In genomic region chr14:69625299-69626131, GRCh38 we compare ENCODE assay signal across 8 cellular contexts. TPM values are rescaled to one million over a fixed set of nuclear protein-coding genes. Genes with fewer than 3 reads are reported as not detected.
DNase-seq lines count a peak whose midpoint lies in the region; ATAC-seq and TF ChIP-seq lines count a peak whose summit lies in the region.

No MANE protein-coding gene starts in this region.

- intact Hi-C loops in dorsolateral prefrontal cortex (cut with DNase I): no loop called here

- H3K9me3 Mint-ChIP-seq in activated CD4-positive, alpha-beta T cell treated with anti-CD3 and anti-CD28 coated beads, Interleukin-2, amount 10 ng/mL, durations not matched to agents 7 days and 5 days: no peaks in the 10 kb centered on the region
- no peaks in the 10 kb centered on the region for H3K9me3 Mint-ChIP-seq in neural progenitor cell

- TF ChIP-seq EP300 in tibial nerve (IDR thresholded peaks at IDR 0.05): peak in 1 of 2 donors; percentile 47

- H3K9me3 ChIP-seq in neutrophil (no peaks in the 10 kb centered on the region), tibial nerve (no peaks in the 10 kb centered on the region), neural progenitor cell (ENCODE audit: low read depth) (no peaks in the 10 kb centered on the region)

- H3K4me1 Mint-ChIP-seq in activated CD4-positive, alpha-beta T cell treated with anti-CD3 and anti-CD28 coated beads, Interleukin-2, amount 10 ng/mL, durations not matched to agents 7 days and 5 days: peaks cover 88% of the 10 kb centered on the region
- peaks cover 21% of the 10 kb centered on the region for H3K4me1 Mint-ChIP-seq in neural progenitor cell

- TF ChIP-seq CTCF in dorsolateral prefrontal cortex (IDR thresholded peaks at IDR 0.05 in 54 of 56, conservative IDR thresholded peaks at IDR 0.05 in 2 of 56; ENCODE audit: low read depth in 1 of 56, partially characterized antibody in 56 of 56): no peak
- TF ChIP-seq CTCF in neutrophil (IDR thresholded peaks at IDR 0.05): no peak
- no peak for TF ChIP-seq CTCF in tibial nerve (IDR thresholded peaks at IDR 0.05)
- TF ChIP-seq CTCF in neural progenitor cell (IDR thresholded peaks at IDR 0.05): no peak

- H3K79me2 ChIP-seq in neural progenitor cell (ENCODE audit: low read depth): peaks cover 44% of the 10 kb centered on the region

- H3K36me3 Mint-ChIP-seq in activated CD4-positive, alpha-beta T cell treated with anti-CD3 and anti-CD28 coated beads, Interleukin-2, amount 10 ng/mL, durations not matched to agents 7 days and 5 days (ENCODE audit: low read depth): peaks cover 6% of the 10 kb centered on the region
- no peaks in the 10 kb centered on the region for H3K36me3 Mint-ChIP-seq in neural progenitor cell

- peak overlapping the region in 34 of 59 donors; percentile 1 to 72 (median 40) for H3K27ac ChIP-seq in dorsolateral prefrontal cortex
- peak overlapping the region; percentile 80 for H3K27ac ChIP-seq in neutrophil
- peak overlapping the region in 3 of 4 donors; percentile 23 to 60 (median 31) for H3K27ac ChIP-seq in tibial nerve
- no peak overlapping the region for H3K27ac ChIP-seq in neural progenitor cell

- H3K27me3 ChIP-seq in dorsolateral prefrontal cortex (no peaks in the 10 kb centered on the region), neutrophil (no peaks in the 10 kb centered on the region), tibial nerve (no peaks in the 10 kb centered on the region), neural progenitor cell (no peaks in the 10 kb centered on the region)

- TF ChIP-seq POLR2A in tibial nerve (IDR thresholded peaks at IDR 0.05): no peak

- peak overlapping the region; percentile 68 for H3K4me3 Mint-ChIP-seq in activated CD4-positive, alpha-beta T cell treated with anti-CD3 and anti-CD28 coated beads, Interleukin-2, amount 10 ng/mL, durations not matched to agents 7 days and 5 days
- no peak overlapping the region for H3K4me3 Mint-ChIP-seq in neural progenitor cell

- H3K9ac ChIP-seq in neural progenitor cell: no peak overlapping the region

- CTCF ChIA-PET in activated CD4-positive, alpha-beta T cell treated with anti-CD3 and anti-CD28 coated beads, Interleukin-2, amount 10 ng/mL, durations not matched to agents 7 days and 5 days (lab: Charles Lee): interaction anchor here (0.7 to 1.6 kb wide), 8 partner anchors 10 to 83 kb away, joined by 3 to 8 read pairs (median 4); no protein-coding TSS in a partner anchor

- H4K20me1 ChIP-seq in neural progenitor cell (ENCODE audit: low read depth): peaks cover 26% of the 10 kb centered on the region

- H3K4me3 ChIP-seq in dorsolateral prefrontal cortex (peak overlapping the region in 8 of 59 donors; percentile 5 to 23 (median 14)), neutrophil (ENCODE audit: low read depth in 1 of 2, low read length in 1 of 2) (peak overlapping the region; percentile 15), tibial nerve (no peak overlapping the region), neural progenitor cell (no peak overlapping the region)

- peak overlapping the region; percentile 91 for H3K27ac Mint-ChIP-seq in activated CD4-positive, alpha-beta T cell treated with anti-CD3 and anti-CD28 coated beads, Interleukin-2, amount 10 ng/mL, durations not matched to agents 7 days and 5 days
- no peak overlapping the region for H3K27ac Mint-ChIP-seq in neural progenitor cell

- H3K36me3 ChIP-seq in neutrophil (peaks cover 6% of the 10 kb centered on the region), tibial nerve (no peaks in the 10 kb centered on the region), neural progenitor cell (no peaks in the 10 kb centered on the region)

- H3K4me2 ChIP-seq in neural progenitor cell: no peak overlapping the region

- no peak overlapping the region for H2AFZ ChIP-seq in neural progenitor cell (replicated peaks)

- H3K4me1 ChIP-seq in neutrophil (ENCODE audit: control insufficient read depth in 1 of 2, insufficient read depth in 1 of 2, low read depth in 1 of 2, low read length in 1 of 2) (peaks cover 59 to 81% of the 10 kb centered on the region in 2 experiments), tibial nerve (peaks cover 0 to 98% (median 49%) of the 10 kb centered on the region in 4 donors), neural progenitor cell (peaks cover 23% of the 10 kb centered on the region)

- peak; percentile 29 for DNase-seq in NOMO-1 treated with DMSO at 0.1 percent for 48 hours (lab: John Stamatoyannopoulos, UW; ENCODE audit: unreplicated experiment)
- no peak for DNase-seq in NOMO-1 treated with dmso at 0.1 percent for 144 hours (lab: John Stamatoyannopoulos, UW; ENCODE audit: unreplicated experiment)
- DNase-seq in activated CD4-positive, alpha-beta T cell treated with anti-CD3 and anti-CD28 coated beads, Interleukin-2, amount 10 ng/mL, durations not matched to agents 7 days and 5 days: peak; percentile 85
- DNase-seq in dorsolateral prefrontal cortex: peak in 9 of 10 donors; percentile 42 to 73 (median 60)
- DNase-seq in tibial nerve (ENCODE audit: low spot score in 2 of 2): peak in 1 of 2 donors; percentile 52
- no peak for DNase-seq in neural progenitor cell (ENCODE audit: low spot score)

- H3K27me3 Mint-ChIP-seq in activated CD4-positive, alpha-beta T cell treated with anti-CD3 and anti-CD28 coated beads, Interleukin-2, amount 10 ng/mL, durations not matched to agents 7 days and 5 days: no peaks in the 10 kb centered on the region
- H3K27me3 Mint-ChIP-seq in neural progenitor cell (ENCODE audit: insufficient read depth, low read depth): peaks cover 2% of the 10 kb centered on the region

- no peaks in the 10 kb centered on the region for H3F3A ChIP-seq in neural progenitor cell (ENCODE audit: low read depth)

- 26 to 28% methylated on average over 11 of the region's 11 CpGs for WGBS in tibial nerve, 2 donors

- POLR2A ChIA-PET in activated CD4-positive, alpha-beta T cell treated with anti-CD3 and anti-CD28 coated beads, Interleukin-2, amount 10 ng/mL, durations not matched to agents 7 days and 5 days (lab: Charles Lee): interaction anchor here (0.5 to 1.0 kb wide), 3 partner anchors 11 to 41 kb away, joined by 3 to 4 read pairs (median 4); no protein-coding TSS in a partner anchor

- peak; percentile 90 for ATAC-seq in HG03460 (IDR thresholded peaks at IDR 0.05; ENCODE audit: unreplicated experiment)

RNA-seq across cellular contexts. Expression of gene SUSD6, which starts 14.1 kb away (rescaled TPM):
- 10 to 100 TPM; 42.6 to 45.0 TPM for total RNA-seq in activated CD4-positive, alpha-beta T cell treated with anti-CD3 and anti-CD28 coated beads, Interleukin-2, amount 10 ng/mL, durations not matched to agents 7 days and 5 days
- total RNA-seq in dorsolateral prefrontal cortex: 10 to 100 TPM; 25.2 to 57.8 (median 35.8) TPM
- total RNA-seq in tibial nerve: 10 to 100 TPM; 54.4 to 66.3 (median 57.7) TPM
- total RNA-seq in neural progenitor cell (ENCODE audit: low replicate concordance): 6.3 and 9.2 TPM in 2 replicates

RNA-seq across cellular contexts. Expression of gene CCDC177, which starts 50.8 kb away (rescaled TPM):
- total RNA-seq in activated CD4-positive, alpha-beta T cell treated with anti-CD3 and anti-CD28 coated beads, Interleukin-2, amount 10 ng/mL, durations not matched to agents 7 days and 5 days: not detected
- total RNA-seq in dorsolateral prefrontal cortex (10 to 100 TPM in 59 of 120 experiments, 1 to 10 TPM in 61; 2.8 to 14.6 (median 10.0) TPM), tibial nerve (not detected), neural progenitor cell (ENCODE audit: low replicate concordance) (8.6 and 19.7 TPM in 2 replicates)

Comparison
In these comparisons a context has a peak if more than half of its experiments do, and no peak if none do; other contexts are left out.
1. DNase-seq: peak in NOMO-1 treated with DMSO at 0.1 percent for 48 hours (single experiment), activated CD4-positive, alpha-beta T cell treated with anti-CD3 and anti-CD28 coated beads, Interleukin-2, amount 10 ng/mL, durations not matched to agents 7 days and 5 days (single experiment) and dorsolateral prefrontal cortex (9 of 10); none in NOMO-1 treated with dmso at 0.1 percent for 144 hours (single experiment) and neural progenitor cell (single experiment).
2. H3K4me3 ChIP-seq: peak in neutrophil (2 of 2); none in tibial nerve (0 of 4) and neural progenitor cell (single experiment).